21 cellular contexts compared by ENCODE assay signal in genomic region chr6:113782641-113783040, GRCh38.
DNase-seq lines count a peak whose midpoint lies in the region; ATAC-seq and TF ChIP-seq lines count a peak whose summit lies in the region.
"Had no signal": no experiment of that assay in that cellular context is flagged by ENCODE, and none has a peak within 500 bp of the region (broad histone marks: within the 10 kb centered on the region; RNA-seq: fewer than 3 reads in every experiment).

No MANE protein-coding gene starts in this region.

- intact Hi-C loops in mammary epithelial cell (cut with micrococcal nuclease) (no loop called here), breast epithelium (cut with DNase I; ENCODE audit: low total_unique reads) (no loop called here), A673 (cut with micrococcal nuclease; ENCODE audit: unreplicated experiment) (no loop called here)

- no peaks in the 10 kb centered on the region for H3K79me2 ChIP-seq in mammary epithelial cell (ENCODE audit: insufficient read depth, low read length)

- H3K4me2 ChIP-seq in mammary epithelial cell (ENCODE audit: insufficient read depth, low read depth, low read length), result no peak overlapping the region
- H3K4me2 ChIP-seq: GM23338, SK-N-SH had no signal

- H3K4me3 Mint-ChIP-seq in activated T-cell treated with anti-CD3 and anti-CD28 coated beads, Interleukin-2, amount 50 U/mL, for 24 hours, result no peak overlapping the region
- H3K4me3 Mint-ChIP-seq: GM23338 had no signal

- in situ Hi-C loops in mammary epithelial cell (cut with MboI; ENCODE audit: low sequenced_read_pairs in 2 of 2), result no loop called here

- no peak for TF ChIP-seq CTCF in mammary epithelial cell (conservative IDR thresholded peaks at IDR 0.05 in 1 of 2, IDR thresholded peaks at IDR 0.05 in 1 of 2; ENCODE audit: extremely low read depth in 1 of 2, insufficient read depth in 1 of 2, low read depth in 1 of 2, low read length in 2 of 2)
- TF ChIP-seq CTCF in breast epithelium (IDR thresholded peaks at IDR 0.05), result no peak
- no peak for TF ChIP-seq CTCF in RWPE2 (IDR thresholded peaks at IDR 0.05; ENCODE audit: poor library complexity, severe bottlenecking)
- TF ChIP-seq CTCF in fibroblast of mammary gland (conservative IDR thresholded peaks at IDR 0.05; ENCODE audit: control insufficient read depth, insufficient read depth, low read depth, low read length), result no peak
- no peak for TF ChIP-seq CTCF in A673 (conservative IDR thresholded peaks at IDR 0.05; ENCODE audit: low read depth, low read length)

- no peak overlapping the region for H2AFZ ChIP-seq in mammary epithelial cell (ENCODE audit: low read depth, low read length)
- H2AFZ ChIP-seq: GM23338 had no signal

- TF ChIP-seq POLR2A in breast epithelium (IDR thresholded peaks at IDR 0.05), result no peak

- DNase-seq in mammary epithelial cell (peak; percentile 23), breast epithelium (ENCODE audit: low spot score in 2 of 2) (no peak), RWPE2 (ENCODE audit: low spot score) (no peak), fibroblast of mammary gland (ENCODE audit: low read depth) (peak; percentile 4), A673 (ENCODE audit: low spot score) (no peak), iPS-NIHi11 (ENCODE audit: low spot score) (no peak)
- no peak for DNase-seq in activated T-cell treated with anti-CD3 and anti-CD28 coated beads, Interleukin-2, amount 50 U/mL, for 24 hours
- DNase-seq: BE2C, DMS79, KG1, NCI-H1105, NCI-H2029 treated with DMSO at 0.1 percent for 48 hours, NCI-H526 treated with DMSO at 0.1 percent for 48 hours, PC-3, RPMI8226, SIG-M5, SK-N-SH had no signal

- dilution Hi-C loops in mammary epithelial cell (cut with HindIII; ENCODE audit: low sequenced_read_pairs), result no loop called here

- no peaks in the 10 kb centered on the region for H3K4me1 Mint-ChIP-seq in activated T-cell treated with anti-CD3 and anti-CD28 coated beads, Interleukin-2, amount 50 U/mL, for 24 hours (ENCODE audit: low read depth)

- peak; percentile 25; the same call in 1 of the 3 replicates for ATAC-seq in RWPE2 (ENCODE audit: low read depth)
- ATAC-seq in HG02588 (IDR thresholded peaks at IDR 0.05; ENCODE audit: unreplicated experiment), result no peak
- ATAC-seq: GM12878, GM23338, PC-3 had no signal

- H3K36me3 ChIP-seq in mammary epithelial cell (ENCODE audit: insufficient read depth, low read length), result no peaks in the 10 kb centered on the region
- no peaks in the 10 kb centered on the region for H3K36me3 ChIP-seq in breast epithelium
- H3K36me3 ChIP-seq in RWPE2 (ENCODE audit: low read depth), result no peaks in the 10 kb centered on the region
- H3K36me3 ChIP-seq in A673 (ENCODE audit: insufficient read depth, low read length, poor library complexity, severe bottlenecking), result no peaks in the 10 kb centered on the region
- H3K36me3 ChIP-seq: BE2C, HAP-1 had no signal

- no peaks in the 10 kb centered on the region for H3K36me3 Mint-ChIP-seq in activated T-cell treated with anti-CD3 and anti-CD28 coated beads, Interleukin-2, amount 50 U/mL, for 24 hours (ENCODE audit: low read depth)

- no peak overlapping the region for H3K9ac ChIP-seq in mammary epithelial cell (ENCODE audit: insufficient read depth, low read length)
- H3K9ac ChIP-seq: SK-N-SH had no signal

- BruUV-seq in mammary epithelial cell (replicated peaks; lab: Mats Ljungman, UMichigan) (no TSS peak), A673 (replicated peaks; lab: Mats Ljungman, UMichigan) (no TSS peak)

- peaks cover 2% of the 10 kb centered on the region for H3K27me3 Mint-ChIP-seq in activated T-cell treated with anti-CD3 and anti-CD28 coated beads, Interleukin-2, amount 50 U/mL, for 24 hours

- H3K27ac ChIP-seq in mammary epithelial cell (ENCODE audit: insufficient read depth, low read depth, low read length) (no peak overlapping the region), breast epithelium (no peak overlapping the region), RWPE2 (ENCODE audit: poor library complexity, severe bottlenecking) (no peak overlapping the region), A673 (ENCODE audit: low read depth, low read length, poor library complexity, severe bottlenecking) (no peak overlapping the region)

- no peaks in the 10 kb centered on the region for H3K9me3 Mint-ChIP-seq in activated T-cell treated with anti-CD3 and anti-CD28 coated beads, Interleukin-2, amount 50 U/mL, for 24 hours
- H3K9me3 Mint-ChIP-seq: GM23338 had no signal

- CTCF ChIA-PET in mammary epithelial cell (lab: Charles Lee; ENCODE audit: low non-redundant PET) (no interaction called here), A673 (lab: Charles Lee) (no interaction called here)

- H3K27ac Mint-ChIP-seq in activated T-cell treated with anti-CD3 and anti-CD28 coated beads, Interleukin-2, amount 50 U/mL, for 24 hours, result no peak overlapping the region
- H3K27ac Mint-ChIP-seq: GM23338 had no signal

- H3K4me1 ChIP-seq in mammary epithelial cell (ENCODE audit: insufficient read depth, low read length) (no peaks in the 10 kb centered on the region), breast epithelium (no peaks in the 10 kb centered on the region), RWPE2 (ENCODE audit: insufficient read depth, poor library complexity, severe bottlenecking) (no peaks in the 10 kb centered on the region), A673 (ENCODE audit: insufficient read depth, low read length, poor library complexity, severe bottlenecking) (no peaks in the 10 kb centered on the region)
- H3K4me1 ChIP-seq: BE2C, HAP-1 had no signal

- H3K27me3 ChIP-seq in mammary epithelial cell (ENCODE audit: insufficient read depth, low read length), result no peaks in the 10 kb centered on the region
- H3K27me3 ChIP-seq in breast epithelium, result no peaks in the 10 kb centered on the region
- H3K27me3 ChIP-seq in RWPE2 (ENCODE audit: insufficient read depth, poor library complexity, severe bottlenecking), result no peaks in the 10 kb centered on the region
- no peaks in the 10 kb centered on the region for H3K27me3 ChIP-seq in A673 (replicated peaks; ENCODE audit: insufficient read depth, low read depth, low read length, poor library complexity)
- H3K27me3 ChIP-seq: BE2C had no signal

- POLR2A ChIA-PET in A673 (lab: Charles Lee; ENCODE audit: low non-redundant PET), result no interaction called here

- H3K4me3 ChIP-seq in mammary epithelial cell (replicated peaks in 1 of 3; ENCODE audit: insufficient read depth in 1 of 3, low read depth in 2 of 3, low read length in 3 of 3), result no peak overlapping the region
- H3K4me3 ChIP-seq in breast epithelium, result no peak overlapping the region
- no peak overlapping the region for H3K4me3 ChIP-seq in RWPE2 (ENCODE audit: severe bottlenecking)
- H3K4me3 ChIP-seq in fibroblast of mammary gland (ENCODE audit: control insufficient read depth, low read depth, low read length), result no peak overlapping the region
- H3K4me3 ChIP-seq in A673 (ENCODE audit: low read depth, low read length, poor library complexity, severe bottlenecking), result no peak overlapping the region
- H3K4me3 ChIP-seq: GM12878, GM23338, HAP-1 had no signal

- H3K9me3 ChIP-seq in mammary epithelial cell (replicated peaks; ENCODE audit: insufficient read depth, low read length) (no peaks in the 10 kb centered on the region), breast epithelium (no peaks in the 10 kb centered on the region), RWPE2 (ENCODE audit: severe bottlenecking) (no peaks in the 10 kb centered on the region), A673 (ENCODE audit: low read depth, low read length, poor library complexity, severe bottlenecking) (no peaks in the 10 kb centered on the region)
- H3K9me3 ChIP-seq: BE2C, HAP-1, SK-N-SH had no signal

- no peaks in the 10 kb centered on the region for H4K20me1 ChIP-seq in mammary epithelial cell (ENCODE audit: insufficient read depth, low read length)

Comparison
In these comparisons a context has a peak if more than half of its experiments do, and no peak if none do; other contexts are left out.
1. DNase-seq: peak in mammary epithelial cell (single experiment) and fibroblast of mammary gland (single experiment); none in breast epithelium (0 of 2), RWPE2 (single experiment), activated T-cell treated with anti-CD3 and anti-CD28 coated beads, Interleukin-2, amount 50 U/mL, for 24 hours (single experiment), A673 (single experiment) and iPS-NIHi11 (single experiment).